In the genomic region with DNA sequence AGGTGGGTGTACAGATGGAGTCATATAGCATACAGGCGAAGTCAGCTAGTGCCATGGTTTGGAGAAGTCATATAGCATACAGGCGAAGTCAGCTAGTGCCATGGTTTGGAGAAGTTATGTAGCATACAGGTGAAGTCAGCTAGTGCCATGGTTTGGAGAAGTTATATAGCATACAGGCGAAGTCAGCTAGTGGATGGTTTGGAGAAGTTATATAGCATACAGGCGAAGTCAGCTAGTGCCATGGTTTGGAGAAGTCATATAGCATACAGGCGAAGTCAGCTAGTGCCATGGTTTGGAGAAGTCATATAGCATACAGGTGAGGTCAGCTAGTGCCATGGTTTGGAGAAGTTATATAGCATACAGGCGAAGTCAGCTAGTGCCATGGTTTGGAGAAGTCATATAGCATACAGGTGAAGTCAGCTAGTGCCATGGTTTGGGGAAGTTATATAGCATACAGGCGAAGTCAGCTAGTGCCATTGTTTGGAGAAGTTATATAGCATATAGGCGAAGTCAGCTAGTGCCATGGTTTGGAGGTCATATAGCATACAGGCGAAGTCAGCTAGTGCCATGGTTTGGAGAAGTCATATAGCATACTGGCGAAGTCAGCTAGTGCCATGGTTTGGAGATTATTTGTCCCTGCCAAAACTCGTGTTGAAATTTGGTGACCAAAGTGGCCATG, we compare ENCODE assay signal across 6 cellular contexts.
DNase-seq lines count a peak whose midpoint lies in the region; ATAC-seq, FAIRE-seq and TF ChIP-seq lines count a peak whose summit lies in the region.
"Not testable (repeated sequence)": the region's sequence is repeated elsewhere in the genome, so short reads cannot be mapped to it uniquely, and the experiment has no call there.

No MANE protein-coding gene starts in this region.

- not testable (repeated sequence) for H3K18ac ChIP-seq in H1 (ENCODE audit: extremely low read depth, low read length)

- not testable (repeated sequence) for H3K23ac ChIP-seq in H1 (ENCODE audit: insufficient read length)

- not testable (repeated sequence) for H2BK12ac ChIP-seq in H1 (ENCODE audit: low read depth, low read length)

- not testable (repeated sequence) for H4K20me1 ChIP-seq in HCT116 (ENCODE audit: insufficient read depth); astrocyte (ENCODE audit: insufficient read depth, low read length); H1 (replicated peaks in 1 of 2; ENCODE audit: control insufficient read depth in 1 of 2, insufficient read depth in 2 of 2, low read length in 2 of 2)

- not testable (repeated sequence) for H4K8ac ChIP-seq in H1 (ENCODE audit: extremely low read depth, insufficient read depth, low read length)

- not testable (repeated sequence) for BruUV-seq in HCT116 (replicated peaks; lab: Mats Ljungman, UMichigan)

- TF ChIP-seq RAD21 in HCT116 (IDR thresholded peaks at IDR 0.05; ENCODE audit: low read depth); H1 (IDR thresholded peaks at IDR 0.05 in 1 of 2, conservative IDR thresholded peaks at IDR 0.05 in 1 of 2; ENCODE audit: low read depth in 2 of 2, low read length in 2 of 2); liver (IDR thresholded peaks at IDR 0.05): not testable (repeated sequence)

- H3K56ac ChIP-seq in H1 (replicated peaks; ENCODE audit: insufficient read length, low read depth, low read length) = not testable (repeated sequence)

- H3K4me2 ChIP-seq in HCT116 (ENCODE audit: low read length); astrocyte (ENCODE audit: low read length); H1 (ENCODE audit: insufficient read depth in 1 of 2, low read depth in 2 of 2, low read length in 2 of 2): not testable (repeated sequence)

- H3K4ac ChIP-seq in H1 (replicated peaks; ENCODE audit: insufficient read length, low read depth, low read length) = not testable (repeated sequence)

- not testable (repeated sequence) for H3K14ac ChIP-seq in H1 (ENCODE audit: insufficient read length)

- not testable (repeated sequence) for TF ChIP-seq CTCF in HCT116 (IDR thresholded peaks at IDR 0.05 in 2 of 3, conservative IDR thresholded peaks at IDR 0.05 in 1 of 3; ENCODE audit: borderline replicate concordance in 1 of 3, insufficient read depth in 1 of 3, low read depth in 2 of 3, low read length in 2 of 3); astrocyte (IDR thresholded peaks at IDR 0.05; ENCODE audit: insufficient read depth, low read depth, low read length); H1 (IDR thresholded peaks at IDR 0.05; ENCODE audit: control extremely low read depth in 1 of 3, insufficient read depth in 1 of 3, low read depth in 1 of 3, low read length in 3 of 3); liver (IDR thresholded peaks at IDR 0.05; ENCODE audit: low read depth, low read length, missing input control)

- peaks cover 23% of the 10 kb centered on the region for H3K36me3 Mint-ChIP-seq in astrocyte (ENCODE audit: low read depth, unreplicated experiment)

- H3K27me3 Mint-ChIP-seq in astrocyte (ENCODE audit: low read depth, unreplicated experiment) = not testable (repeated sequence)

- not testable (repeated sequence) for H3K4me3 Mint-ChIP-seq in astrocyte (ENCODE audit: unreplicated experiment)

- not testable (repeated sequence) for H3K9ac ChIP-seq in HCT116 (ENCODE audit: low read length); astrocyte (ENCODE audit: low read length); H1 (replicated peaks in 1 of 4; ENCODE audit: extremely low read depth in 1 of 4, low read depth in 3 of 4, low read length in 3 of 4); liver (ENCODE audit: low read depth in 1 of 2, low read length in 2 of 2); subcutaneous abdominal adipose tissue (ENCODE audit: low read length in 5 of 5)

- intact Hi-C loops in HCT116 (cut with micrococcal nuclease) = not testable (repeated sequence)

- ATAC-seq in HCT116 = not testable (repeated sequence)

- H3K23me2 ChIP-seq in H1 (ENCODE audit: low read depth, low read length) = not testable (repeated sequence)

- TF ChIP-seq EP300 in H1 (IDR thresholded peaks at IDR 0.05; ENCODE audit: borderline replicate concordance in 1 of 2, low read depth in 2 of 2, low read length in 2 of 2) = not testable (repeated sequence)

- H2AK5ac ChIP-seq in H1 (ENCODE audit: low read depth, low read length) = not testable (repeated sequence)

- FAIRE-seq in HTR-8/SVneo (lab: Jason Lieb, UNC) = peak; percentile 4
- not testable (repeated sequence) for FAIRE-seq in astrocyte (lab: Jason Lieb, UNC); H1 (lab: Jason Lieb, UNC)

- RAD21 ChIA-PET in HCT116 (lab: Charles Lee; ENCODE audit: low non-redundant PET in 1 of 2, low total read pairs in 2 of 2, uncharacterized antibody in 2 of 2, unreplicated experiment in 2 of 2) = not testable (repeated sequence)

- H3K4me1 ChIP-seq in HCT116 (ENCODE audit: control insufficient read depth in 1 of 2, insufficient read depth in 2 of 2, low read length in 2 of 2); astrocyte (ENCODE audit: insufficient read depth, low read length); H1 (replicated peaks in 1 of 4; ENCODE audit: control insufficient read depth in 3 of 4, insufficient read depth in 4 of 4, low read length in 3 of 4); liver (ENCODE audit: control insufficient read depth in 4 of 4, insufficient read depth in 4 of 4, low read length in 3 of 4); subcutaneous abdominal adipose tissue (ENCODE audit: control insufficient read depth in 5 of 5, insufficient read depth in 5 of 5, low read length in 5 of 5): not testable (repeated sequence)

- not testable (repeated sequence) for H2AFZ ChIP-seq in HCT116 (ENCODE audit: low read depth, low read length, poor library complexity, severe bottlenecking); astrocyte (ENCODE audit: low read depth, low read length); H1 (ENCODE audit: low read length)

- not testable (repeated sequence) for H3K27ac ChIP-seq in HCT116 (ENCODE audit: low read depth, low read length); astrocyte (ENCODE audit: low read depth, low read length); H1 (ENCODE audit: low read depth, low read length); liver (ENCODE audit: low read depth in 1 of 2, low read length in 2 of 2); subcutaneous abdominal adipose tissue (ENCODE audit: low read depth, low read length)

- POLR2A ChIA-PET in HCT116 (lab: Charles Lee); H1 (lab: Charles Lee; ENCODE audit: partially characterized antibody): not testable (repeated sequence)

- peaks cover 82% of the 10 kb centered on the region for H3K9me3 Mint-ChIP-seq in astrocyte (ENCODE audit: unreplicated experiment)

- H3K36me3 ChIP-seq in HCT116 (ENCODE audit: control insufficient read depth in 1 of 2, insufficient read depth in 2 of 2, low read length in 2 of 2); astrocyte (ENCODE audit: insufficient read depth, low read length); H1 (ENCODE audit: control insufficient read depth in 2 of 4, insufficient read depth in 4 of 4, low read length in 3 of 4); liver (ENCODE audit: control insufficient read depth in 4 of 4, insufficient read depth in 3 of 4, low read depth in 1 of 4, low read length in 3 of 4); subcutaneous abdominal adipose tissue (ENCODE audit: control insufficient read depth in 5 of 5, insufficient read depth in 5 of 5, low read length in 5 of 5): not testable (repeated sequence)

- H3K4me1 Mint-ChIP-seq in astrocyte (ENCODE audit: low read depth, unreplicated experiment) = not testable (repeated sequence)

- H2BK120ac ChIP-seq in H1 (replicated peaks; ENCODE audit: low read depth, low read length) = not testable (repeated sequence)

- H4K91ac ChIP-seq in H1 (replicated peaks; ENCODE audit: insufficient read length, low read length) = not testable (repeated sequence)

- H2BK5ac ChIP-seq in H1 (ENCODE audit: low read depth, low read length) = not testable (repeated sequence)

- DNase-seq in HCT116 (ENCODE audit: low read depth, low spot score); HTR-8/SVneo (ENCODE audit: insufficient read length, low spot score); astrocyte (ENCODE audit: low read depth); H1 (ENCODE audit: low read depth in 1 of 2, low spot score in 2 of 2): not testable (repeated sequence)

- H3K27ac Mint-ChIP-seq in astrocyte (ENCODE audit: unreplicated experiment) = peak overlapping the region; percentile 70

- not testable (repeated sequence) for H2BK15ac ChIP-seq in H1 (ENCODE audit: low read length)

- not testable (repeated sequence) for H3K9me2 ChIP-seq in HCT116 (ENCODE audit: insufficient read depth)

- H3K27me3 ChIP-seq in HCT116 (ENCODE audit: insufficient read depth, low read length); astrocyte (ENCODE audit: insufficient read depth, low read length); H1 (replicated peaks in 1 of 4; ENCODE audit: control insufficient read depth in 3 of 4, extremely low read depth in 1 of 4, insufficient read depth in 3 of 4, low read length in 3 of 4); liver (ENCODE audit: control insufficient read depth in 4 of 4, insufficient read depth in 4 of 4, low read length in 3 of 4); subcutaneous abdominal adipose tissue (ENCODE audit: control insufficient read depth in 5 of 5, insufficient read depth in 4 of 5, low read length in 5 of 5): not testable (repeated sequence)

- H2BK20ac ChIP-seq in H1 (ENCODE audit: low read length) = not testable (repeated sequence)

- CTCF ChIA-PET in HCT116 (lab: Charles Lee) = not testable (repeated sequence)
- CTCF ChIA-PET in H1 (lab: Charles Lee; ENCODE audit: partially characterized antibody) = interaction anchor here (1.3 kb wide), 1 partner anchor 22 kb away, joined by 3 read pairs; no protein-coding TSS in a partner anchor

- not testable (repeated sequence) for H4K5ac ChIP-seq in H1 (ENCODE audit: insufficient read length, low read depth, low read length)

- not testable (repeated sequence) for H3K79me1 ChIP-seq in H1 (ENCODE audit: low read depth, low read length)

- not testable (repeated sequence) for TF ChIP-seq POLR2A in HCT116 (IDR thresholded peaks at IDR 0.05; ENCODE audit: borderline replicate concordance, extremely low read depth, insufficient read depth, insufficient read length); H1 (IDR thresholded peaks at IDR 0.05; ENCODE audit: control extremely low read depth in 1 of 2, low read depth in 2 of 2, low read length in 2 of 2)

- H3K4me3 ChIP-seq in HCT116 (replicated peaks in 1 of 2; ENCODE audit: low read depth in 1 of 2, low read length in 2 of 2); astrocyte (ENCODE audit: insufficient read depth, low read depth, low read length); H1 (ENCODE audit: extremely low read depth in 1 of 4, insufficient read depth in 2 of 4, low read depth in 3 of 4, low read length in 4 of 4): not testable (repeated sequence)
- H3K4me3 ChIP-seq in liver (ENCODE audit: low read depth in 1 of 3, low read length in 3 of 3) = peak overlapping the region in 2 of 3 donors; percentile 12 to 21
- H3K4me3 ChIP-seq in subcutaneous abdominal adipose tissue (ENCODE audit: low read depth in 1 of 5, low read length in 5 of 5) = peak overlapping the region in 3 of 5 donors; percentile 13 to 18 (median 17)

- not testable (repeated sequence) for H3K79me2 ChIP-seq in HCT116 (ENCODE audit: insufficient read depth, low read length); astrocyte (ENCODE audit: insufficient read depth, low read length); H1 (ENCODE audit: control insufficient read depth in 1 of 2, insufficient read depth in 2 of 2, low read length in 2 of 2)

- H3K9me3 ChIP-seq in HCT116 (ENCODE audit: control insufficient read depth in 1 of 2, insufficient read depth in 1 of 2, low read depth in 1 of 2, low read length in 2 of 2) = peaks cover 13 to 22% of the 10 kb centered on the region in 2 experiments; a peak in 2 of 4 replicates
- peaks cover 49% of the 10 kb centered on the region for H3K9me3 ChIP-seq in astrocyte (ENCODE audit: insufficient read depth, low read depth, low read length)
- peaks cover 35 to 42% of the 10 kb centered on the region in 2 experiments for H3K9me3 ChIP-seq in H1 (ENCODE audit: insufficient read depth in 2 of 2, low read depth in 1 of 2, low read length in 1 of 2)
- peaks cover 39 to 76% (median 53%) of the 10 kb centered on the region in 4 donors for H3K9me3 ChIP-seq in liver (ENCODE audit: control insufficient read depth in 4 of 4, low read length in 3 of 4)
- peaks cover 19 to 63% (median 57%) of the 10 kb centered on the region in 5 donors for H3K9me3 ChIP-seq in subcutaneous abdominal adipose tissue (ENCODE audit: control insufficient read depth in 5 of 5, low read length in 5 of 5)

- WGBS in H1 (ENCODE audit: extremely low coverage in 1 of 2, insufficient coverage in 1 of 2, insufficient read length in 1 of 2, insufficient replicate concordance in 2 of 2, low coverage in 1 of 2, low lambda C conversion rate in 2 of 2, missing lambda C conversion rate in 1 of 2), 2 experiments = 84% methylated on average over 11 of the region's 11 CpGs; no CpG with 5 or more reads in 1 of the 2 experiments
- 90% methylated on average over 11 of the region's 11 CpGs for WGBS in liver
